ENCODE assay signal across 1 cellular context in genomic region chr22:49962751-49963646, GRCh38.
TF ChIP-seq lines count a peak whose summit lies in the region.

No MANE protein-coding gene starts in this region.

TF ChIP-seq in GM12878, 131 proteins besides CTCF, POLR2A, EP300 and RAD21 (continues in another document):
- 0 out of 2 replicates have a peak, but pooled peaks have one; percentile 73 for TF ChIP-seq MLLT1 (IDR thresholded peaks at IDR 0.05)
- 0 out of 4 replicates have a peak, but pooled peaks have one; percentile 2 to 33 for TF ChIP-seq IKZF2 (IDR thresholded peaks at IDR 0.05)
- TF ChIP-seq SUZ12 (IDR thresholded peaks at IDR 0.05; ENCODE audit: unreplicated experiment), result no peak
- TF ChIP-seq ZNF592 (IDR thresholded peaks at IDR 0.05), result no peak
- TF ChIP-seq ELK1 (IDR thresholded peaks at IDR 0.05; ENCODE audit: low read depth, low read length), result no peak
- 0 out of 2 replicates have a peak, but pooled peaks have one; percentile 50 for TF ChIP-seq NKRF (conservative IDR thresholded peaks at IDR 0.05)
- TF ChIP-seq POU2F2 (IDR thresholded peaks at IDR 0.05; ENCODE audit: borderline replicate concordance, low read depth, low read length), result no peak; the same call in 2 of the 3 replicates
- no peak for TF ChIP-seq ZNF622 (IDR thresholded peaks at IDR 0.05)
- TF ChIP-seq WRNIP1 (IDR thresholded peaks at IDR 0.05; ENCODE audit: borderline replicate concordance, low read depth, low read length), result no peak
- no peak for TF ChIP-seq NR2C2 (IDR thresholded peaks at IDR 0.05; ENCODE audit: borderline replicate concordance, control insufficient read depth, insufficient read length, low read depth)
- no peak for TF ChIP-seq BMI1 (IDR thresholded peaks at IDR 0.05; ENCODE audit: borderline replicate concordance)
- TF ChIP-seq RELB (IDR thresholded peaks at IDR 0.05; ENCODE audit: low read depth), result peak; percentile 44
- no peak for TF ChIP-seq MEF2A (IDR thresholded peaks at IDR 0.05; ENCODE audit: insufficient read depth, low read depth, low read length)
- TF ChIP-seq IKZF1 (conservative IDR thresholded peaks at IDR 0.05), result peak; percentile 39; the same call in 1 of the 2 replicates
- no peak for TF ChIP-seq ASH2L (IDR thresholded peaks at IDR 0.05; ENCODE audit: borderline replicate concordance, low read depth)
- peak; percentile 96 for TF ChIP-seq NR2F1 (conservative IDR thresholded peaks at IDR 0.05)
- 0 out of 2 replicates have a peak, but pooled peaks have one; percentile 21 for TF ChIP-seq RB1 (IDR thresholded peaks at IDR 0.05; ENCODE audit: borderline replicate concordance)
- no peak for TF ChIP-seq NFXL1 (IDR thresholded peaks at IDR 0.05; ENCODE audit: borderline replicate concordance)
- TF ChIP-seq GATAD2B (conservative IDR thresholded peaks at IDR 0.05; ENCODE audit: low read depth), result peak; percentile 61
- peak; percentile 88 for TF ChIP-seq LARP7 (IDR thresholded peaks at IDR 0.05)
- TF ChIP-seq SRF (IDR thresholded peaks at IDR 0.05; ENCODE audit: low read depth in 2 of 2, low read length in 2 of 2), result no peak
- no peak for TF ChIP-seq MYC (IDR thresholded peaks at IDR 0.05; ENCODE audit: insufficient read depth, insufficient read length, insufficient replicate concordance, low read length, severe bottlenecking)
- TF ChIP-seq EED (IDR thresholded peaks at IDR 0.05; ENCODE audit: low read depth), result 0 out of 2 replicates have a peak, but pooled peaks have one; percentile 2
- no peak for TF ChIP-seq MAX (IDR thresholded peaks at IDR 0.05; ENCODE audit: low read depth, low read length)
- 0 out of 2 replicates have a peak, but pooled peaks have one; percentile 18 for TF ChIP-seq SIN3A (IDR thresholded peaks at IDR 0.05; ENCODE audit: low read depth, low read length)
- no peak for TF ChIP-seq USF1 (IDR thresholded peaks at IDR 0.05; ENCODE audit: borderline replicate concordance, extremely low read length, insufficient read depth, low read depth, low read length)
- TF ChIP-seq ZNF207 (IDR thresholded peaks at IDR 0.05; ENCODE audit: borderline replicate concordance), result peak; percentile 77; the same call in 1 of the 2 replicates
- TF ChIP-seq GABPA (IDR thresholded peaks at IDR 0.05; ENCODE audit: low read depth), result no peak
- no peak for TF ChIP-seq HDAC6 (IDR thresholded peaks at IDR 0.05; ENCODE audit: unreplicated experiment)
- TF ChIP-seq ZNF687 (IDR thresholded peaks at IDR 0.05), result peak; percentile 21; the same call in 1 of the 2 replicates
- TF ChIP-seq POLR2AphosphoS5 (IDR thresholded peaks at IDR 0.05; ENCODE audit: low read length), result peak; percentile 20
- TF ChIP-seq ESRRA (IDR thresholded peaks at IDR 0.05; ENCODE audit: low read length), result no peak
- TF ChIP-seq BACH1 (IDR thresholded peaks at IDR 0.05; ENCODE audit: borderline replicate concordance), result peak; percentile 55; the same call in 1 of the 2 replicates
- 0 out of 2 replicates have a peak, but pooled peaks have one; percentile 29 for TF ChIP-seq ZBTB40 (IDR thresholded peaks at IDR 0.05; ENCODE audit: borderline replicate concordance)
- TF ChIP-seq KLF5 (IDR thresholded peaks at IDR 0.05; ENCODE audit: partially characterized antibody), result peak; percentile 31
